ENCODE assay signal across 17 cellular contexts in genomic region chr16:56360117-56361008, GRCh38.
DNase-seq lines count a peak whose midpoint lies in the region; ATAC-seq and TF ChIP-seq lines count a peak whose summit lies in the region.
"Had no signal": no experiment of that assay in that cellular context is flagged by ENCODE, and none has a peak within 500 bp of the region (broad histone marks: within the 10 kb centered on the region; RNA-seq: fewer than 3 reads in every experiment).

No MANE protein-coding gene starts in this region.

- TF ChIP-seq CTCF in GM13977 (IDR thresholded peaks at IDR 0.05; ENCODE audit: extremely low read depth, insufficient read depth, missing control alignments) = no peak

- H3K4me1 Mint-ChIP-seq in activated naive CD4-positive, alpha-beta T cell treated with anti-CD3 and anti-CD28 coated beads for 36 hours (ENCODE audit: low read depth) = peaks cover 31% of the 10 kb centered on the region
- peaks cover 40% of the 10 kb centered on the region for H3K4me1 Mint-ChIP-seq in activated naive CD4-positive, alpha-beta T cell treated with anti-CD3 and anti-CD28 coated beads, Interleukin-2, amount 10 ng/mL, durations not matched to agents 7 days and 5 days
- H3K4me1 Mint-ChIP-seq in activated T-helper 2 cell treated with anti-CD3 and anti-CD28 coated beads, Interferon-gamma antibody, Interleukin-2, Interleukin-4, amounts not matched to agents 10 μg/mL and 5 μg/mL and 100 μg/mL, durations not matched to agents 14 hours and 24 hours and 36 hours (ENCODE audit: low read depth) = peaks cover 28% of the 10 kb centered on the region
- H3K4me1 Mint-ChIP-seq in memory B cell = peaks cover 18% of the 10 kb centered on the region
- H3K4me1 Mint-ChIP-seq in stimulated activated effector memory CD8-positive, alpha-beta T cell treated with anti-CD3 and anti-CD28 coated beads, Interleukin-12 subunit alpha, Interleukin-12 subunit beta, amount 100 ng/mL, for 72 hours = peaks cover 34% of the 10 kb centered on the region

- H3K4me3 Mint-ChIP-seq in activated naive CD4-positive, alpha-beta T cell treated with anti-CD3 and anti-CD28 coated beads for 36 hours = no peak overlapping the region
- H3K4me3 Mint-ChIP-seq in activated naive CD4-positive, alpha-beta T cell treated with anti-CD3 and anti-CD28 coated beads, Interleukin-2, amount 10 ng/mL, durations not matched to agents 7 days and 5 days = no peak overlapping the region
- H3K4me3 Mint-ChIP-seq in activated T-helper 2 cell treated with anti-CD3 and anti-CD28 coated beads, Interferon-gamma antibody, Interleukin-2, Interleukin-4, amounts not matched to agents 10 μg/mL and 5 μg/mL and 100 μg/mL, durations not matched to agents 14 hours and 24 hours and 36 hours (ENCODE audit: low read depth) = no peak overlapping the region
- H3K4me3 Mint-ChIP-seq in memory B cell = no peak overlapping the region
- no peak overlapping the region for H3K4me3 Mint-ChIP-seq in stimulated activated effector memory CD8-positive, alpha-beta T cell treated with anti-CD3 and anti-CD28 coated beads, Interleukin-12 subunit alpha, Interleukin-12 subunit beta, amount 100 ng/mL, for 72 hours
- H3K4me3 Mint-ChIP-seq: activated T-helper 1 cell treated with anti-CD3 and anti-CD28 coated beads, Interleukin-12 subunit alpha, Interleukin-12 subunit beta, Interleukin-2, Interleukin-4 antibody, amounts not matched to agents 30 ng/mL and 10 ng/mL and 1 ng/mL, durations not matched to agents 14 hours and 24 hours and 36 hours; T-helper 1 cell treated with Interleukin-12 subunit alpha and Interleukin-12 subunit beta and Interleukin-4 antibody, amounts not matched to agents 30 μg/mL and 1 μg/mL, for 36 hours had no signal

- H3K27me3 Mint-ChIP-seq in activated naive CD4-positive, alpha-beta T cell treated with anti-CD3 and anti-CD28 coated beads for 36 hours (ENCODE audit: low read depth) = no peaks in the 10 kb centered on the region
- H3K27me3 Mint-ChIP-seq in activated naive CD4-positive, alpha-beta T cell treated with anti-CD3 and anti-CD28 coated beads, Interleukin-2, amount 10 ng/mL, durations not matched to agents 7 days and 5 days = no peaks in the 10 kb centered on the region
- H3K27me3 Mint-ChIP-seq in activated T-helper 2 cell treated with anti-CD3 and anti-CD28 coated beads, Interferon-gamma antibody, Interleukin-2, Interleukin-4, amounts not matched to agents 10 μg/mL and 5 μg/mL and 100 μg/mL, durations not matched to agents 14 hours and 24 hours and 36 hours (ENCODE audit: low read depth) = no peaks in the 10 kb centered on the region
- no peaks in the 10 kb centered on the region for H3K27me3 Mint-ChIP-seq in memory B cell

- peak overlapping the region; percentile 46 for H3K27ac ChIP-seq in substantia nigra (ENCODE audit: low read depth, low read length, poor library complexity, severe bottlenecking)
- H3K27ac ChIP-seq: body of pancreas, tibial artery had no signal

- peak overlapping the region; percentile 9 for H3K27ac Mint-ChIP-seq in activated naive CD4-positive, alpha-beta T cell treated with anti-CD3 and anti-CD28 coated beads for 36 hours
- no peak overlapping the region for H3K27ac Mint-ChIP-seq in activated naive CD4-positive, alpha-beta T cell treated with anti-CD3 and anti-CD28 coated beads, Interleukin-2, amount 10 ng/mL, durations not matched to agents 7 days and 5 days
- H3K27ac Mint-ChIP-seq in activated T-helper 2 cell treated with anti-CD3 and anti-CD28 coated beads, Interferon-gamma antibody, Interleukin-2, Interleukin-4, amounts not matched to agents 10 μg/mL and 5 μg/mL and 100 μg/mL, durations not matched to agents 14 hours and 24 hours and 36 hours = peak overlapping the region; percentile 14
- H3K27ac Mint-ChIP-seq in memory B cell = peak overlapping the region; percentile 51
- H3K27ac Mint-ChIP-seq in stimulated activated effector memory CD8-positive, alpha-beta T cell treated with anti-CD3 and anti-CD28 coated beads, Interleukin-12 subunit alpha, Interleukin-12 subunit beta, amount 100 ng/mL, for 72 hours = no peak overlapping the region
- H3K27ac Mint-ChIP-seq: activated T-helper 1 cell treated with anti-CD3 and anti-CD28 coated beads, Interleukin-12 subunit alpha, Interleukin-12 subunit beta, Interleukin-2, Interleukin-4 antibody, amounts not matched to agents 30 ng/mL and 10 ng/mL and 1 ng/mL, durations not matched to agents 14 hours and 24 hours and 36 hours; T-helper 1 cell treated with Interleukin-12 subunit alpha and Interleukin-12 subunit beta and Interleukin-4 antibody, amounts not matched to agents 30 μg/mL and 1 μg/mL, for 36 hours had no signal

- CTCF ChIA-PET in activated naive CD4-positive, alpha-beta T cell treated with anti-CD3 and anti-CD28 coated beads for 36 hours (lab: Charles Lee) = no interaction called here
- CTCF ChIA-PET in activated naive CD4-positive, alpha-beta T cell treated with anti-CD3 and anti-CD28 coated beads, Interleukin-2, amount 10 ng/mL, durations not matched to agents 7 days and 5 days (lab: Charles Lee) = interaction anchor here (1.2 kb wide), 1 partner anchor 12 kb away, joined by 3 read pairs; no protein-coding TSS in a partner anchor

- ATAC-seq in memory B cell (ENCODE audit: low read depth) (no peak), GM18909 (IDR thresholded peaks at IDR 0.05; ENCODE audit: poor library complexity, unreplicated experiment) (no peak)
- ATAC-seq in stimulated activated effector memory CD8-positive, alpha-beta T cell treated with anti-CD3 and anti-CD28 coated beads, Interleukin-12 subunit alpha, Interleukin-12 subunit beta, amount 100 ng/mL, for 72 hours = no peak
- ATAC-seq: body of pancreas had no signal

- DNase-seq in activated naive CD4-positive, alpha-beta T cell treated with anti-CD3 and anti-CD28 coated beads for 36 hours = no peak
- DNase-seq in activated naive CD4-positive, alpha-beta T cell treated with anti-CD3 and anti-CD28 coated beads, Interleukin-2, amount 10 ng/mL, durations not matched to agents 7 days and 5 days = no peak
- DNase-seq in activated T-helper 2 cell treated with anti-CD3 and anti-CD28 coated beads, Interferon-gamma antibody, Interleukin-2, Interleukin-4, amounts not matched to agents 10 μg/mL and 5 μg/mL and 100 μg/mL, durations not matched to agents 14 hours and 24 hours and 36 hours (ENCODE audit: low spot score) = no peak
- DNase-seq in memory B cell (ENCODE audit: low spot score in 2 of 2) (no peak), substantia nigra (lab: John Stamatoyannopoulos, UW) (no peak), GM13977 (ENCODE audit: low spot score) (no peak)
- DNase-seq in stimulated activated effector memory CD8-positive, alpha-beta T cell treated with anti-CD3 and anti-CD28 coated beads, Interleukin-12 subunit alpha, Interleukin-12 subunit beta, amount 100 ng/mL, for 72 hours (ENCODE audit: low spot score in 2 of 2) = no peak
- DNase-seq: activated CD4-positive, alpha-beta T cell treated with anti-CD3 and anti-CD28 coated beads for 1 hour; hippocampal formation; NCI-H2081 treated with DMSO at 0.1 percent for 48 hours; NCI-H774; retina had no signal

- peaks cover 9% of the 10 kb centered on the region for H3K36me3 Mint-ChIP-seq in activated naive CD4-positive, alpha-beta T cell treated with anti-CD3 and anti-CD28 coated beads for 36 hours (ENCODE audit: low read depth)
- peaks cover 11% of the 10 kb centered on the region for H3K36me3 Mint-ChIP-seq in activated naive CD4-positive, alpha-beta T cell treated with anti-CD3 and anti-CD28 coated beads, Interleukin-2, amount 10 ng/mL, durations not matched to agents 7 days and 5 days
- H3K36me3 Mint-ChIP-seq in activated T-helper 2 cell treated with anti-CD3 and anti-CD28 coated beads, Interferon-gamma antibody, Interleukin-2, Interleukin-4, amounts not matched to agents 10 μg/mL and 5 μg/mL and 100 μg/mL, durations not matched to agents 14 hours and 24 hours and 36 hours (ENCODE audit: low read depth) = peaks cover 42% of the 10 kb centered on the region
- peaks cover 10% of the 10 kb centered on the region for H3K36me3 Mint-ChIP-seq in memory B cell
- H3K36me3 Mint-ChIP-seq in stimulated activated effector memory CD8-positive, alpha-beta T cell treated with anti-CD3 and anti-CD28 coated beads, Interleukin-12 subunit alpha, Interleukin-12 subunit beta, amount 100 ng/mL, for 72 hours = peaks cover 47% of the 10 kb centered on the region

- in situ Hi-C loops in GM13977 (cut with MboI; ENCODE audit: low pct_unique_long_range_greater_than_20kb, low sequenced_read_pairs, unreplicated experiment) = no loop called here

- intact Hi-C loops in activated naive CD4-positive, alpha-beta T cell treated with anti-CD3 and anti-CD28 coated beads for 36 hours (cut with micrococcal nuclease) = no loop called here
- intact Hi-C loops in activated T-helper 2 cell treated with anti-CD3 and anti-CD28 coated beads, Interferon-gamma antibody, Interleukin-2, Interleukin-4, amounts not matched to agents 10 μg/mL and 5 μg/mL and 100 μg/mL, durations not matched to agents 14 hours and 24 hours and 36 hours (cut with micrococcal nuclease) = no loop called here

- no peaks in the 10 kb centered on the region for H3K9me3 Mint-ChIP-seq in activated naive CD4-positive, alpha-beta T cell treated with anti-CD3 and anti-CD28 coated beads for 36 hours
- H3K9me3 Mint-ChIP-seq in activated naive CD4-positive, alpha-beta T cell treated with anti-CD3 and anti-CD28 coated beads, Interleukin-2, amount 10 ng/mL, durations not matched to agents 7 days and 5 days = no peaks in the 10 kb centered on the region
- H3K9me3 Mint-ChIP-seq in activated T-helper 2 cell treated with anti-CD3 and anti-CD28 coated beads, Interferon-gamma antibody, Interleukin-2, Interleukin-4, amounts not matched to agents 10 μg/mL and 5 μg/mL and 100 μg/mL, durations not matched to agents 14 hours and 24 hours and 36 hours = no peaks in the 10 kb centered on the region
- H3K9me3 Mint-ChIP-seq in memory B cell = no peaks in the 10 kb centered on the region
- no peaks in the 10 kb centered on the region for H3K9me3 Mint-ChIP-seq in stimulated activated effector memory CD8-positive, alpha-beta T cell treated with anti-CD3 and anti-CD28 coated beads, Interleukin-12 subunit alpha, Interleukin-12 subunit beta, amount 100 ng/mL, for 72 hours
- H3K9me3 Mint-ChIP-seq: activated T-helper 1 cell treated with anti-CD3 and anti-CD28 coated beads, Interleukin-12 subunit alpha, Interleukin-12 subunit beta, Interleukin-2, Interleukin-4 antibody, amounts not matched to agents 30 ng/mL and 10 ng/mL and 1 ng/mL, durations not matched to agents 14 hours and 24 hours and 36 hours; T-helper 1 cell treated with Interleukin-12 subunit alpha and Interleukin-12 subunit beta and Interleukin-4 antibody, amounts not matched to agents 30 μg/mL and 1 μg/mL, for 36 hours had no signal

Comparison
In these comparisons a context has a peak if more than half of its experiments do, and no peak if none do; other contexts are left out.
1. H3K27ac Mint-ChIP-seq: peak in activated naive CD4-positive, alpha-beta T cell treated with anti-CD3 and anti-CD28 coated beads for 36 hours (single experiment), activated T-helper 2 cell treated with anti-CD3 and anti-CD28 coated beads, Interferon-gamma antibody, Interleukin-2, Interleukin-4, amounts not matched to agents 10 μg/mL and 5 μg/mL and 100 μg/mL, durations not matched to agents 14 hours and 24 hours and 36 hours (single experiment) and memory B cell (single experiment); none in activated naive CD4-positive, alpha-beta T cell treated with anti-CD3 and anti-CD28 coated beads, Interleukin-2, amount 10 ng/mL, durations not matched to agents 7 days and 5 days (single experiment) and stimulated activated effector memory CD8-positive, alpha-beta T cell treated with anti-CD3 and anti-CD28 coated beads, Interleukin-12 subunit alpha, Interleukin-12 subunit beta, amount 100 ng/mL, for 72 hours (single experiment).